In genomic region chr10:5666324-5667220, GRCh38 we compare ENCODE assay signal across 8 cellular contexts. TPM values are rescaled to one million over a fixed set of nuclear protein-coding genes. Genes with fewer than 3 reads are reported as not detected.
A peak's percentile ranks its signal among the peaks of the same experiment; 100 is the strongest.
DNase-seq lines count a peak whose midpoint lies in the region; ATAC-seq and TF ChIP-seq lines count a peak whose summit lies in the region.

A gene with protein sequence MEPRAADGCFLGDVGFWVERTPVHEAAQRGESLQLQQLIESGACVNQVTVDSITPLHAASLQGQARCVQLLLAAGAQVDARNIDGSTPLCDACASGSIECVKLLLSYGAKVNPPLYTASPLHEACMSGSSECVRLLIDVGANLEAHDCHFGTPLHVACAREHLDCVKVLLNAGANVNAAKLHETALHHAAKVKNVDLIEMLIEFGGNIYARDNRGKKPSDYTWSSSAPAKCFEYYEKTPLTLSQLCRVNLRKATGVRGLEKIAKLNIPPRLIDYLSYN (minus strand): TSS chr10:5666595. CDS start chr10:5666551, 44 bp downstream.

- H3K9me3 ChIP-seq in DOHH2 (ENCODE audit: control insufficient read depth, insufficient read depth, low read length): no peaks in the 10 kb centered on the region

- POLR2A ChIA-PET in activated CD8-positive, alpha-beta T cell treated with anti-CD3 and anti-CD28 coated beads, Interleukin-2, amount 10 ng/mL, durations not matched to agents 7 days and 5 days (lab: Charles Lee): interaction anchor here (1.1 kb wide), 1 partner anchor 18 kb away, joined by 3 read pairs; the partner anchor contains the start of gene TASOR2

- peaks cover 53% of the 10 kb centered on the region for H3K4me1 ChIP-seq in DOHH2 (ENCODE audit: control insufficient read depth, low read length)

- H3K79me2 ChIP-seq in DOHH2 (ENCODE audit: control insufficient read depth, low read length): peaks cover 63% of the 10 kb centered on the region

- peaks cover 17% of the 10 kb centered on the region for H3K4me1 Mint-ChIP-seq in activated CD8-positive, alpha-beta T cell treated with anti-CD3 and anti-CD28 coated beads, Interleukin-2, amount 10 ng/mL, durations not matched to agents 7 days and 5 days (ENCODE audit: low read depth)
- H3K4me1 Mint-ChIP-seq in stimulated activated naive B cell treated with anti-CD40 and anti-IgM and Interleukin-4, amounts not matched to agents 10 μg/mL and 1 μg/mL and 100 μg/mL, for 72 hours: peaks cover 15 to 30% of the 10 kb centered on the region in 2 donors

- peak within 1 kb of the TSS; percentile 98 for H3K4me2 ChIP-seq in DOHH2 (ENCODE audit: low read length)

- CTCF ChIA-PET in activated CD8-positive, alpha-beta T cell treated with anti-CD3 and anti-CD28 coated beads, Interleukin-2, amount 10 ng/mL, durations not matched to agents 7 days and 5 days (lab: Charles Lee): interaction anchor here (1.3 kb wide), 1 partner anchor 8 kb away, joined by 3 read pairs; no protein-coding TSS in a partner anchor

- no peaks in the 10 kb centered on the region for H3K27me3 ChIP-seq in DOHH2 (ENCODE audit: control insufficient read depth, low read length)

- H3K36me3 ChIP-seq in DOHH2 (ENCODE audit: control insufficient read depth, low read length): peaks cover 40% of the 10 kb centered on the region

- peak; percentile 94 for ATAC-seq in activated CD8-positive, alpha-beta T cell treated with anti-CD3 and anti-CD28 coated beads, Interleukin-2, amount 10 ng/mL, durations not matched to agents 7 days and 5 days
- peak; percentile 87 for ATAC-seq in stimulated activated naive B cell treated with anti-CD40 and anti-IgM and Interleukin-4, amounts not matched to agents 10 μg/mL and 1 μg/mL and 100 μg/mL, for 72 hours (replicated peaks)

- peak within 1 kb of the TSS; percentile 86 for H3K27ac Mint-ChIP-seq in activated CD8-positive, alpha-beta T cell treated with anti-CD3 and anti-CD28 coated beads, Interleukin-2, amount 10 ng/mL, durations not matched to agents 7 days and 5 days
- peak within 1 kb of the TSS; percentile 59 for H3K27ac Mint-ChIP-seq in stimulated activated naive B cell treated with anti-CD40 and anti-IgM and Interleukin-4, amounts not matched to agents 10 μg/mL and 1 μg/mL and 100 μg/mL, for 72 hours

- H3K4me3 Mint-ChIP-seq in activated CD8-positive, alpha-beta T cell treated with anti-CD3 and anti-CD28 coated beads, Interleukin-2, amount 10 ng/mL, durations not matched to agents 7 days and 5 days: peak within 1 kb of the TSS; percentile 85
- peak within 1 kb of the TSS; percentile 88 to 93 for H3K4me3 Mint-ChIP-seq in stimulated activated naive B cell treated with anti-CD40 and anti-IgM and Interleukin-4, amounts not matched to agents 10 μg/mL and 1 μg/mL and 100 μg/mL, for 72 hours

- H3K27me3 Mint-ChIP-seq in activated CD8-positive, alpha-beta T cell treated with anti-CD3 and anti-CD28 coated beads, Interleukin-2, amount 10 ng/mL, durations not matched to agents 7 days and 5 days (ENCODE audit: low read depth): peaks cover 16% of the 10 kb centered on the region
- no peaks in the 10 kb centered on the region for H3K27me3 Mint-ChIP-seq in stimulated activated naive B cell treated with anti-CD40 and anti-IgM and Interleukin-4, amounts not matched to agents 10 μg/mL and 1 μg/mL and 100 μg/mL, for 72 hours

- peak within 1 kb of the TSS; percentile 80 for H3K4me3 ChIP-seq in DOHH2 (ENCODE audit: low read length)

- DNase-seq in H4 (ENCODE audit: low spot score) (peak; percentile 28), NCI-H146 (lab: John Stamatoyannopoulos, UW) (peak; percentile 67), epidermal melanocyte (ENCODE audit: insufficient read length, low spot score) (peak; percentile 72), midbrain (lab: John Stamatoyannopoulos, UW) (peak; percentile 72), NCI-H226 (no peak)
- DNase-seq in activated CD8-positive, alpha-beta T cell treated with anti-CD3 and anti-CD28 coated beads, Interleukin-2, amount 10 ng/mL, durations not matched to agents 7 days and 5 days: peak; percentile 47
- peak; percentile 30 for DNase-seq in stimulated activated naive B cell treated with anti-CD40 and anti-IgM and Interleukin-4, amounts not matched to agents 10 μg/mL and 1 μg/mL and 100 μg/mL, for 72 hours

- H3F3A ChIP-seq in DOHH2 (ENCODE audit: control insufficient read depth, insufficient read depth): peaks cover 29% of the 10 kb centered on the region

- no peaks in the 10 kb centered on the region for H3K9me2 ChIP-seq in DOHH2 (replicated peaks; ENCODE audit: control insufficient read depth, low read length)

- H4K20me1 ChIP-seq in DOHH2 (ENCODE audit: control insufficient read depth, insufficient read depth, low read depth, low read length): no peaks in the 10 kb centered on the region

- peak; percentile 35 for TF ChIP-seq CTCF in DOHH2 (IDR thresholded peaks at IDR 0.05; ENCODE audit: low read depth, low read length, poor library complexity, severe bottlenecking)

- H3K36me3 Mint-ChIP-seq in activated CD8-positive, alpha-beta T cell treated with anti-CD3 and anti-CD28 coated beads, Interleukin-2, amount 10 ng/mL, durations not matched to agents 7 days and 5 days (ENCODE audit: low read depth): no peaks in the 10 kb centered on the region
- H3K36me3 Mint-ChIP-seq in stimulated activated naive B cell treated with anti-CD40 and anti-IgM and Interleukin-4, amounts not matched to agents 10 μg/mL and 1 μg/mL and 100 μg/mL, for 72 hours: peaks cover 0 to 4% of the 10 kb centered on the region in 2 donors

- H3K27ac ChIP-seq in DOHH2 (ENCODE audit: low read depth, low read length): peak within 1 kb of the TSS; percentile 89

- no peaks in the 10 kb centered on the region for H3K9me3 Mint-ChIP-seq in activated CD8-positive, alpha-beta T cell treated with anti-CD3 and anti-CD28 coated beads, Interleukin-2, amount 10 ng/mL, durations not matched to agents 7 days and 5 days (ENCODE audit: insufficient read depth)
- H3K9me3 Mint-ChIP-seq in stimulated activated naive B cell treated with anti-CD40 and anti-IgM and Interleukin-4, amounts not matched to agents 10 μg/mL and 1 μg/mL and 100 μg/mL, for 72 hours: no peaks in the 10 kb centered on the region

RNA-seq across cellular contexts. Expression of the gene that starts here (rescaled TPM):
- total RNA-seq in H4 (2014; rRNA removed; shearing (Covaris generic)): 9.1 and 11.3 TPM in 2 replicates
- total RNA-seq in activated CD8-positive, alpha-beta T cell treated with anti-CD3 and anti-CD28 coated beads, Interleukin-2, amount 10 ng/mL, durations not matched to agents 7 days and 5 days: 1 to 10 TPM; 4.4 to 5.6 TPM
